In genomic region chr13:108957369-108958012, GRCh38 we compare ENCODE assay signal across 1 cellular context.
TF ChIP-seq lines count a peak whose summit lies in the region.

No MANE protein-coding gene starts in this region.

TF ChIP-seq in HCT116, 20 proteins besides CTCF, POLR2A, EP300 and RAD21 (continued from another document):
- TF ChIP-seq, protein P1, sequence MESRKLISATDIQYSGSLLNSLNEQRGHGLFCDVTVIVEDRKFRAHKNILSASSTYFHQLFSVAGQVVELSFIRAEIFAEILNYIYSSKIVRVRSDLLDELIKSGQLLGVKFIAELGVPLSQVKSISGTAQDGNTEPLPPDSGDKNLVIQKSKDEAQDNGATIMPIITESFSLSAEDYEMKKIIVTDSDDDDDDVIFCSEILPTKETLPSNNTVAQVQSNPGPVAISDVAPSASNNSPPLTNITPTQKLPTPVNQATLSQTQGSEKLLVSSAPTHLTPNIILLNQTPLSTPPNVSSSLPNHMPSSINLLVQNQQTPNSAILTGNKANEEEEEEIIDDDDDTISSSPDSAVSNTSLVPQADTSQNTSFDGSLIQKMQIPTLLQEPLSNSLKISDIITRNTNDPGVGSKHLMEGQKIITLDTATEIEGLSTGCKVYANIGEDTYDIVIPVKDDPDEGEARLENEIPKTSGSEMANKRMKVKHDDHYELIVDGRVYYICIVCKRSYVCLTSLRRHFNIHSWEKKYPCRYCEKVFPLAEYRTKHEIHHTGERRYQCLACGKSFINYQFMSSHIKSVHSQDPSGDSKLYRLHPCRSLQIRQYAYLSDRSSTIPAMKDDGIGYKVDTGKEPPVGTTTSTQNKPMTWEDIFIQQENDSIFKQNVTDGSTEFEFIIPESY (IDR thresholded peaks at IDR 0.05; ENCODE audit: extremely low read depth, insufficient replicate concordance, low read length) = no peak
- no peak for TF ChIP-seq POLR2AphosphoS5 (IDR thresholded peaks at IDR 0.05; ENCODE audit: low read depth, low read length)
